ENCODE assay signal across 17 cellular contexts in the genomic region with DNA sequence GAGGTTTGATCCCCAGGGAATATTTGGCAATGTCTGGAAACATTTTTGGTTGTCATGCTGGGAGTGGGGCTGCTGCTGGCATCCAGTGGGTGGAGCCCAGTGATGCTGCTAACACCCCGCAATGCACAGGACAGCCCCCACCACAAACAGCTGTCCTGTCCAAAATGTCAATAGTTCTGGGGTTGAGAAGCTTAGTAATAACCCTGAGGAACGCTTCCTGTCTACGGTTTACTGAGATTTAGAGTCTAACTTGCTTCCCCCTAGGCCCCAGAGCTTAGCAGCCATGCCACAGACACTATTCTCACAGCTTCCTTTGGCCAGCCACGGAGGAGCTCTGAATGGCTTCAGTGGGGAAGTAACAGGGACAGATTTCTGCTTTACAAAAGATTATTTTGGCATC.
DNase-seq lines count a peak whose midpoint lies in the region; ATAC-seq and TF ChIP-seq lines count a peak whose summit lies in the region.
"Had no signal": no experiment of that assay in that cellular context is flagged by ENCODE, and none has a peak within 500 bp of the region (broad histone marks: within the 10 kb centered on the region; RNA-seq: fewer than 3 reads in every experiment).

No MANE protein-coding gene starts in this region.

- no peaks in the 10 kb centered on the region for H3K36me3 Mint-ChIP-seq in activated CD4-positive, alpha-beta T cell treated with anti-CD3 and anti-CD28 coated beads, Interleukin-2, amount 10 ng/mL, durations not matched to agents 7 days and 5 days (ENCODE audit: low read depth)
- H3K36me3 Mint-ChIP-seq in mesothelial cell of epicardium, result peaks cover 2% of the 10 kb centered on the region

- H3K4me3 Mint-ChIP-seq in activated CD4-positive, alpha-beta T cell treated with anti-CD3 and anti-CD28 coated beads, Interleukin-2, amount 10 ng/mL, durations not matched to agents 7 days and 5 days, result no peak overlapping the region
- H3K4me3 Mint-ChIP-seq in mesothelial cell of epicardium, result no peak overlapping the region

- DNase-seq in activated CD4-positive, alpha-beta T cell treated with anti-CD3 and anti-CD28 coated beads, Interleukin-2, amount 10 ng/mL, durations not matched to agents 7 days and 5 days, result no peak
- DNase-seq in activated CD4-positive, alpha-beta T cell treated with anti-CD3 and anti-CD28 coated beads for 4 hours, result no peak
- DNase-seq in SKM-1 (lab: John Stamatoyannopoulos, UW; ENCODE audit: unreplicated experiment) (peak; percentile 26), mesothelial cell of epicardium (ENCODE audit: low spot score in 2 of 2, unreplicated experiment in 2 of 2) (no peak), NCI-H748 treated with DMSO at 0.1 percent for 48 hours (lab: John Stamatoyannopoulos, UW) (no peak)
- DNase-seq in activated effector memory CD4-positive, alpha-beta T cell treated with anti-CD3 and anti-CD28 coated beads, Interleukin-2, amount 50 U/mL, for 16 hours, result no peak
- DNase-seq in stimulated activated CD4-positive, alpha-beta T cell treated with anti-CD3 and anti-CD28 coated beads, Interleukin-15, amount 100 ng/mL, for 24 hours, result no peak
- DNase-seq: 8988T; DND-41; KG1; NCI-H1092; NCI-H146; NCI-H2029 treated with DMSO at 0.1 percent for 48 hours; NCI-H2171; NCI-H526; NK-92 treated with Interleukin-12 subunit alpha and Interleukin-12 subunit beta, amount 100 ng/mL, for 24 hours had no signal

- H3K27me3 Mint-ChIP-seq in activated CD4-positive, alpha-beta T cell treated with anti-CD3 and anti-CD28 coated beads, Interleukin-2, amount 10 ng/mL, durations not matched to agents 7 days and 5 days, result peaks cover 8% of the 10 kb centered on the region
- H3K27me3 Mint-ChIP-seq in mesothelial cell of epicardium (ENCODE audit: low read depth), result no peaks in the 10 kb centered on the region

- TF ChIP-seq CTCF in mesothelial cell of epicardium (IDR thresholded peaks at IDR 0.05; ENCODE audit: unreplicated experiment), result no peak

- peak overlapping the region; percentile 16 for H3K27ac Mint-ChIP-seq in activated CD4-positive, alpha-beta T cell treated with anti-CD3 and anti-CD28 coated beads, Interleukin-2, amount 10 ng/mL, durations not matched to agents 7 days and 5 days
- peak overlapping the region; percentile 72 for H3K27ac Mint-ChIP-seq in mesothelial cell of epicardium

- POLR2A ChIA-PET in activated CD4-positive, alpha-beta T cell treated with anti-CD3 and anti-CD28 coated beads, Interleukin-2, amount 10 ng/mL, durations not matched to agents 7 days and 5 days (lab: Charles Lee), result no interaction called here

- H3K9me3 Mint-ChIP-seq in activated CD4-positive, alpha-beta T cell treated with anti-CD3 and anti-CD28 coated beads, Interleukin-2, amount 10 ng/mL, durations not matched to agents 7 days and 5 days, result peaks cover 1% of the 10 kb centered on the region
- H3K9me3 Mint-ChIP-seq in mesothelial cell of epicardium, result peaks cover 10% of the 10 kb centered on the region

- no peaks in the 10 kb centered on the region for H3K4me1 Mint-ChIP-seq in activated CD4-positive, alpha-beta T cell treated with anti-CD3 and anti-CD28 coated beads, Interleukin-2, amount 10 ng/mL, durations not matched to agents 7 days and 5 days
- peaks cover 27% of the 10 kb centered on the region for H3K4me1 Mint-ChIP-seq in mesothelial cell of epicardium

- CTCF ChIA-PET in activated CD4-positive, alpha-beta T cell treated with anti-CD3 and anti-CD28 coated beads, Interleukin-2, amount 10 ng/mL, durations not matched to agents 7 days and 5 days (lab: Charles Lee), result no interaction called here

- ATAC-seq in HG03342 (IDR thresholded peaks at IDR 0.05; ENCODE audit: unreplicated experiment), result no peak
